Comparison of ENCODE assay signal across 8 cellular contexts in genomic region chr4:126825083-126825482, GRCh38.
"Had no signal": no experiment of that assay in that cellular context is flagged by ENCODE, and none has a peak within 500 bp of the region (broad histone marks: within the 10 kb centered on the region; RNA-seq: fewer than 3 reads in every experiment).

No MANE protein-coding gene starts in this region.

- ATAC-seq: HepG2 had no signal

- H3K4me2 ChIP-seq: KMS-11 had no signal

- H3K4me1 Mint-ChIP-seq: IgD-negative memory B cell had no signal

- H3K27ac Mint-ChIP-seq: IgD-negative memory B cell had no signal

- H3K36me3 Mint-ChIP-seq: IgD-negative memory B cell had no signal

- H3K9ac ChIP-seq: KMS-11 had no signal

- H3K4me3 Mint-ChIP-seq: IgD-negative memory B cell had no signal

- H3K27me3 Mint-ChIP-seq: IgD-negative memory B cell had no signal

- H3K27ac ChIP-seq: HL-60, KMS-11 had no signal

- FAIRE-seq: HepG2, HTR-8/SVneo had no signal

- DNase-seq: IMR-90, KBM-7, KG1 had no signal
